Comparison of ENCODE assay signal across 19 cellular contexts in the genomic region with DNA sequence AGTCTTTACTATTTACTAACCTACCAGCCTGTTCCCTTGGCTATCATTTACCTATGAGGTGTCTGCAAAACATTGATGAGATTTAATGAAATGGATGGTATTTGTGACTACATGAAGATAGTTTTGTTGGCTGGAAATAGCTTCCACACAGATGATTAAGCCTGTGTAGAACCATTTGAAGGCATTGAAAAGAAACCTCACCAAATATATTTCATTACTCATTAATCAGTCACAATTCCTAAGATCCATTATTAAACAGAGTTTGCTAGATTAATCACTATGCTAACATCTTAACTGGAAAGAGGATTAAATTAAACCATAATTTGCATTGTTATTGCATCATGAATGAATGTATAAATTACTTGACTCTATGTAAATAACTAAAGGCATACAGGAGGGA.
DNase-seq lines count a peak whose midpoint lies in the region; TF ChIP-seq lines count a peak whose summit lies in the region.
"Had no signal": no experiment of that assay in that cellular context is flagged by ENCODE, and none has a peak within 500 bp of the region (broad histone marks: within the 10 kb centered on the region; RNA-seq: fewer than 3 reads in every experiment).

No MANE protein-coding gene starts in this region.

- no peak overlapping the region for H3K4me3 ChIP-seq in epithelial cell of esophagus (ENCODE audit: low read length)
- H3K4me3 ChIP-seq: BLaER1 treated with 17β-estradiol and CSF1 and Interleukin-3, amounts not matched to agents 10 nM and 100 nM; GM12878; HAP-1 had no signal

- DNase-seq in NCI-H69 (lab: John Stamatoyannopoulos, UW) (peak; percentile 29), epithelial cell of esophagus (ENCODE audit: low read depth) (peak; percentile 42), kidney glomerular epithelial cell (lab: John Stamatoyannopoulos, UW) (peak; percentile 8), NCI-H1092 (lab: John Stamatoyannopoulos, UW) (no peak), NCI-H2029 (lab: John Stamatoyannopoulos, UW) (no peak), ACHN (no peak)
- DNase-seq: AML-193; BE2C; CD4-positive, alpha-beta T cell; CD8-positive, alpha-beta memory T cell; DMS 273 treated with DMSO at 0.1 percent for 48 hours; DMS79; EL; GDM1; GOT3; HFFc6 had no signal

- no peak for TF ChIP-seq CTCF in epithelial cell of esophagus (IDR thresholded peaks at IDR 0.05; ENCODE audit: insufficient read depth, low read depth, low read length, missing control alignments)

- in situ Hi-C loops in ACHN (cut with HindIII; ENCODE audit: low pct_ligation_motif_present, low pct_unique_long_range_greater_than_20kb, low sequenced_read_pairs): no loop called here

Comparison
In these comparisons a context has a peak if more than half of its experiments do, and no peak if none do; other contexts are left out.
1. DNase-seq: peak in NCI-H69 (single experiment), epithelial cell of esophagus (single experiment) and kidney glomerular epithelial cell (single experiment); none in NCI-H1092 (single experiment), NCI-H2029 (single experiment) and ACHN (single experiment).